Comparison of ENCODE assay signal across 17 cellular contexts in the genomic region with DNA sequence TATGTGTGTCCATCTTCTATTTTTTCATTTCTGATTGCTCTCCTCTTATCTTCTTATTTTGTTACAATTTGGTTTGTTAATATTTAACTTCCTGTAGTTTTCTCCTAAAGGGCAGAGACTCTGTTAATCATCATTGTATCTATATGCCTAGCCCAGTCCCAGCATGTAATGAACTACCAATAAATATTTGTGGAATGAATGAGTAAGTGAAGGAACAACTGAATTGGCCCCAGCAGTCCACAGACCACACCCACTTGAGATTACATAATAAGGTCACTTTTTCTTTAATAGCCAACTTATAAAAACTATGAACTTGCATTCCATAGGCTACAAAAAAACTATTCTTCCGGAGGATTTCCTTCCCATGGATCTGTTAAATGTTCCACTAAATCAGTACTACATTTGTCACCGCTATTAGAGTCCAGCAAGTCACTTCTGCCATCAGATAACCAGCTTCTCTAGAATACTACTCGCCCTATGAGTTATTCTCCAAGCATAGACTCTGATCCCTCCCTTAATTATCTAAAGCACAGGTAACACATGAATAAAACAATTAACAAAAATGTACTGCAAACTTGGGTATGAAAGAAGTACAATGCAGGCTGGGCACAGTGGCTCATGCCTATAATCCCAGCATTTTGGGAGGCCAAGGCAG. TPM values are rescaled to one million over a fixed set of nuclear protein-coding genes. Genes with fewer than 3 reads are reported as not detected.
DNase-seq lines count a peak whose midpoint lies in the region; ATAC-seq, FAIRE-seq and TF ChIP-seq lines count a peak whose summit lies in the region.
"Had no signal": no experiment of that assay in that cellular context is flagged by ENCODE, and none has a peak within 500 bp of the region (broad histone marks: within the 10 kb centered on the region; RNA-seq: fewer than 3 reads in every experiment).

No MANE protein-coding gene starts in this region.

- TF ChIP-seq EP300 in SK-N-SH (IDR thresholded peaks at IDR 0.05; ENCODE audit: borderline replicate concordance in 1 of 2, low read depth in 1 of 2, low read length in 1 of 2): no peak

- no peak overlapping the region for H3K9ac ChIP-seq in SK-N-SH
- no peak overlapping the region for H3K9ac ChIP-seq in neural progenitor cell

- H3K36me3 ChIP-seq in SK-N-SH (replicated peaks in 1 of 2; ENCODE audit: control insufficient read depth in 1 of 2, insufficient read depth in 2 of 2, low read length in 1 of 2) (no peaks in the 10 kb centered on the region), neural progenitor cell (no peaks in the 10 kb centered on the region)
- no peaks in the 10 kb centered on the region for H3K36me3 ChIP-seq in naive thymus-derived CD4-positive, alpha-beta T cell (ENCODE audit: control insufficient read depth in 2 of 3, insufficient read depth in 3 of 3, low read length in 3 of 3)
- H3K36me3 ChIP-seq: transverse colon had no signal

- no peak for FAIRE-seq in urothelium cell line (lab: Jason Lieb, UNC)
- FAIRE-seq: A204.1 had no signal

- POLR2A ChIA-PET in SK-N-SH (lab: Yijun Ruan, JAX): no interaction called here
- POLR2A ChIA-PET in RWPE1 (lab: Yijun Ruan, JAX; ENCODE audit: low non-redundant PET): no interaction called here
- POLR2A ChIA-PET in naive thymus-derived CD4-positive, alpha-beta T cell (lab: Charles Lee): no interaction called here

- H3K27me3 ChIP-seq in SK-N-SH (ENCODE audit: insufficient read depth): no peaks in the 10 kb centered on the region
- no peaks in the 10 kb centered on the region for H3K27me3 ChIP-seq in naive thymus-derived CD4-positive, alpha-beta T cell (ENCODE audit: control insufficient read depth in 2 of 2, insufficient read depth in 2 of 2, low read length in 2 of 2)
- no peaks in the 10 kb centered on the region for H3K27me3 ChIP-seq in neural progenitor cell
- H3K27me3 ChIP-seq: transverse colon had no signal

- WGBS in SK-N-SH (ENCODE audit: low lambda C conversion rate): 76% methylated on average over 3 of the region's 3 CpGs

- no peaks in the 10 kb centered on the region for H3K4me1 Mint-ChIP-seq in naive thymus-derived CD4-positive, alpha-beta T cell
- H3K4me1 Mint-ChIP-seq in neural progenitor cell: no peaks in the 10 kb centered on the region
- H3K4me1 Mint-ChIP-seq: CD8-positive, alpha-beta memory T cell had no signal

- H3K27ac Mint-ChIP-seq in naive thymus-derived CD4-positive, alpha-beta T cell: no peak overlapping the region
- no peak overlapping the region for H3K27ac Mint-ChIP-seq in neural progenitor cell
- H3K27ac Mint-ChIP-seq: CD8-positive, alpha-beta memory T cell had no signal

- no peak for ATAC-seq in SK-N-SH treated with all-trans-retinoic acid at 6 μM for 48 hours
- no peak for ATAC-seq in naive thymus-derived CD4-positive, alpha-beta T cell

- no peak for TF ChIP-seq RAD21 in SK-N-SH (IDR thresholded peaks at IDR 0.05; ENCODE audit: low read length)

- no peaks in the 10 kb centered on the region for H3F3A ChIP-seq in SK-N-SH (replicated peaks; ENCODE audit: insufficient read depth)
- H3F3A ChIP-seq in neural progenitor cell (ENCODE audit: low read depth): no peaks in the 10 kb centered on the region

- DNase-seq in SK-N-SH (no peak), RWPE1 (ENCODE audit: low spot score) (peak; percentile 94), fibroblast of pulmonary artery (ENCODE audit: low read depth) (peak; percentile 18), urothelium cell line (ENCODE audit: low spot score) (peak; percentile 4), neural progenitor cell (ENCODE audit: low spot score) (no peak)
- no peak for DNase-seq in activated CD4-positive, alpha-beta T cell treated with anti-CD3 and anti-CD28 coated beads for 1 hour
- DNase-seq in naive thymus-derived CD4-positive, alpha-beta T cell: no peak
- DNase-seq: amniotic stem cell; CD8-positive, alpha-beta memory T cell; Kasumi-1; NCI-H1694; NCI-H524; stimulated activated CD4-positive, alpha-beta T cell treated with anti-CD3 and anti-CD28 coated beads, Interleukin-4, amount 100 ng/mL, for 4 hours; transverse colon had no signal

- intact Hi-C loops in naive thymus-derived CD4-positive, alpha-beta T cell (cut with micrococcal nuclease): no loop called here

- no peaks in the 10 kb centered on the region for H3K36me3 Mint-ChIP-seq in naive thymus-derived CD4-positive, alpha-beta T cell
- no peaks in the 10 kb centered on the region for H3K36me3 Mint-ChIP-seq in neural progenitor cell
- H3K36me3 Mint-ChIP-seq: CD8-positive, alpha-beta memory T cell had no signal

- H3K4me3 ChIP-seq in SK-N-SH (ENCODE audit: low read depth in 2 of 2, low read length in 1 of 2) (no peak overlapping the region), fibroblast of pulmonary artery (replicated peaks; ENCODE audit: low read depth, low read length) (no peak overlapping the region), neural progenitor cell (no peak overlapping the region)
- H3K4me3 ChIP-seq in naive thymus-derived CD4-positive, alpha-beta T cell (ENCODE audit: low read length): no peak overlapping the region
- H3K4me3 ChIP-seq: transverse colon had no signal

- H3K9me3 ChIP-seq in SK-N-SH (no peaks in the 10 kb centered on the region), neural progenitor cell (ENCODE audit: low read depth) (no peaks in the 10 kb centered on the region)
- H3K9me3 ChIP-seq in naive thymus-derived CD4-positive, alpha-beta T cell (ENCODE audit: control insufficient read depth in 2 of 3, low read length in 3 of 3): no peaks in the 10 kb centered on the region
- H3K9me3 ChIP-seq: transverse colon had no signal

- H3K27me3 Mint-ChIP-seq in naive thymus-derived CD4-positive, alpha-beta T cell: peaks cover 9 to 23% (median 11%) of the 10 kb centered on the region in 5 donors
- H3K27me3 Mint-ChIP-seq in neural progenitor cell (ENCODE audit: insufficient read depth, low read depth): peaks cover 2% of the 10 kb centered on the region

- H3K4me3 Mint-ChIP-seq in naive thymus-derived CD4-positive, alpha-beta T cell: no peak overlapping the region
- H3K4me3 Mint-ChIP-seq in neural progenitor cell: no peak overlapping the region
- H3K4me3 Mint-ChIP-seq: CD8-positive, alpha-beta memory T cell had no signal

- H3K27ac ChIP-seq in SK-N-SH (ENCODE audit: low read depth in 2 of 2, low read length in 1 of 2): no peak overlapping the region
- H3K27ac ChIP-seq in RWPE1: peak overlapping the region; percentile 80
- H3K27ac ChIP-seq in naive thymus-derived CD4-positive, alpha-beta T cell (ENCODE audit: low read depth, low read length): no peak overlapping the region
- H3K27ac ChIP-seq in neural progenitor cell: no peak overlapping the region
- H3K27ac ChIP-seq: HL-60, transverse colon had no signal

- CTCF ChIA-PET in SK-N-SH (lab: Yijun Ruan, JAX): no interaction called here
- CTCF ChIA-PET in RWPE1 (lab: Yijun Ruan, JAX): interaction anchor here (0.6 to 0.8 kb wide), 3 partner anchors 337 to 587 kb away, joined by 3 to 5 read pairs (median 4); no protein-coding TSS in a partner anchor
- CTCF ChIA-PET in naive thymus-derived CD4-positive, alpha-beta T cell (lab: Charles Lee): no interaction called here

- H3K4me1 ChIP-seq in SK-N-SH (ENCODE audit: control insufficient read depth in 1 of 2, insufficient read depth in 2 of 2, low read depth in 1 of 2, low read length in 1 of 2): peaks cover 0 to 5% of the 10 kb centered on the region in 2 experiments; a peak in 1 of 4 replicates
- H3K4me1 ChIP-seq in naive thymus-derived CD4-positive, alpha-beta T cell (ENCODE audit: control insufficient read depth in 2 of 2, insufficient read depth in 2 of 2, low read length in 2 of 2): no peaks in the 10 kb centered on the region
- H3K4me1 ChIP-seq in neural progenitor cell: no peaks in the 10 kb centered on the region

- H4K20me1 ChIP-seq in SK-N-SH (ENCODE audit: insufficient read depth) (no peaks in the 10 kb centered on the region), neural progenitor cell (ENCODE audit: low read depth) (no peaks in the 10 kb centered on the region)

- TF ChIP-seq CTCF in SK-N-SH (IDR thresholded peaks at IDR 0.05): no peak
- no peak for TF ChIP-seq CTCF in RWPE1 (conservative IDR thresholded peaks at IDR 0.05; ENCODE audit: low read depth)
- no peak for TF ChIP-seq CTCF in fibroblast of pulmonary artery (IDR thresholded peaks at IDR 0.05; ENCODE audit: low read length, missing control alignments)
- TF ChIP-seq CTCF in neural progenitor cell (IDR thresholded peaks at IDR 0.05): no peak

- no peaks in the 10 kb centered on the region for H3K9me2 ChIP-seq in SK-N-SH

- H2AFZ ChIP-seq in SK-N-SH (ENCODE audit: low read depth): peak overlapping the region; percentile 38; the same call in 1 of the 2 replicates
- H2AFZ ChIP-seq in neural progenitor cell (replicated peaks): no peak overlapping the region

- H3K9me3 Mint-ChIP-seq in naive thymus-derived CD4-positive, alpha-beta T cell: no peaks in the 10 kb centered on the region
- no peaks in the 10 kb centered on the region for H3K9me3 Mint-ChIP-seq in neural progenitor cell
- H3K9me3 Mint-ChIP-seq: CD8-positive, alpha-beta memory T cell had no signal

- no peak overlapping the region for H3K4me2 ChIP-seq in SK-N-SH
- no peak overlapping the region for H3K4me2 ChIP-seq in neural progenitor cell

- no peaks in the 10 kb centered on the region for H3K79me2 ChIP-seq in SK-N-SH (ENCODE audit: insufficient read depth)
- no peaks in the 10 kb centered on the region for H3K79me2 ChIP-seq in neural progenitor cell (ENCODE audit: low read depth)

TF ChIP-seq in SK-N-SH treated with all-trans-retinoic acid at 6 μM for 48 hours, 23 proteins besides CTCF, POLR2A, EP300 and RAD21 (continues in another document):
- TF ChIP-seq ZC3H10 (CRISPR knock-in tag; IDR thresholded peaks at IDR 0.05): no peak
- TF ChIP-seq, protein P1, sequence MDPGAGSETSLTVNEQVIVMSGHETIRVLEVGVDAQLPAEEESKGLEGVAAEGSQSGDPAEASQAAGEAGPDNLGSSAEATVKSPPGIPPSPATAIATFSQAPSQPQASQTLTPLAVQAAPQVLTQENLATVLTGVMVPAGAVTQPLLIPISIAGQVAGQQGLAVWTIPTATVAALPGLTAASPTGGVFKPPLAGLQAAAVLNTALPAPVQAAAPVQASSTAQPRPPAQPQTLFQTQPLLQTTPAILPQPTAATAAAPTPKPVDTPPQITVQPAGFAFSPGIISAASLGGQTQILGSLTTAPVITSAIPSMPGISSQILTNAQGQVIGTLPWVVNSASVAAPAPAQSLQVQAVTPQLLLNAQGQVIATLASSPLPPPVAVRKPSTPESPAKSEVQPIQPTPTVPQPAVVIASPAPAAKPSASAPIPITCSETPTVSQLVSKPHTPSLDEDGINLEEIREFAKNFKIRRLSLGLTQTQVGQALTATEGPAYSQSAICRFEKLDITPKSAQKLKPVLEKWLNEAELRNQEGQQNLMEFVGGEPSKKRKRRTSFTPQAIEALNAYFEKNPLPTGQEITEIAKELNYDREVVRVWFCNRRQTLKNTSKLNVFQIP (CRISPR knock-in tag; IDR thresholded peaks at IDR 0.05; ENCODE audit: borderline replicate concordance, low read depth): no peak
- no peak for TF ChIP-seq RARB (CRISPR knock-in tag; IDR thresholded peaks at IDR 0.05)
- TF ChIP-seq ISL1 (CRISPR knock-in tag; IDR thresholded peaks at IDR 0.05): no peak
- no peak for TF ChIP-seq SNAI2 (CRISPR knock-in tag; IDR thresholded peaks at IDR 0.05)

RNA-seq across cellular contexts. Expression of a gene that starts 27.5 kb away (rescaled TPM):
- 19.9 and 27.9 TPM in 2 replicates for polyA plus RNA-seq in SK-N-SH (2012; rRNA removed)
- polyA plus RNA-seq in SK-N-SH (2012; cell fraction: cytosol; rRNA removed): 29.4 and 36.6 TPM in 2 replicates
- 11.4 and 27.7 TPM in 2 replicates for polyA plus RNA-seq in SK-N-SH (2012; cell fraction: nucleus; rRNA removed)
- 10 to 100 TPM; 52.8 to 96.3 (median 82.1) TPM for total RNA-seq in naive thymus-derived CD4-positive, alpha-beta T cell
- polyA plus RNA-seq in naive thymus-derived CD4-positive, alpha-beta T cell: 10 to 100 TPM; 60.9 to 74.4 TPM
- 194 and 316 TPM in 2 replicates for total RNA-seq in neural progenitor cell (ENCODE audit: low replicate concordance)

Comparison
In these comparisons a context has a peak if more than half of its experiments do, and no peak if none do; other contexts are left out.
1. DNase-seq: peak in RWPE1 (single experiment), fibroblast of pulmonary artery (single experiment) and urothelium cell line (single experiment); none in SK-N-SH (single experiment), activated CD4-positive, alpha-beta T cell treated with anti-CD3 and anti-CD28 coated beads for 1 hour (single experiment), naive thymus-derived CD4-positive, alpha-beta T cell (0 of 9) and neural progenitor cell (single experiment).